ENCODE assay signal across 27 cellular contexts in genomic region chr2:236210536-236210935, GRCh38. TPM values are rescaled to one million over a fixed set of nuclear protein-coding genes. Genes with fewer than 3 reads are reported as not detected.
"Had no signal": no experiment of that assay in that cellular context is flagged by ENCODE, and none has a peak within 500 bp of the region (broad histone marks: within the 10 kb centered on the region; RNA-seq: fewer than 3 reads in every experiment).

No MANE protein-coding gene starts in this region.

- ATAC-seq: activated CD4-positive, CD25-positive, alpha-beta regulatory T cell treated with anti-CD3 and anti-CD28 coated beads, Interleukin-2, amount 50 U/mL, for 24 hours; activated T-cell treated with anti-CD3 and anti-CD28 coated beads, Interleukin-2, amount 50 U/mL, for 72 hours; gastroesophageal sphincter; left lung; naive thymus-derived CD4-positive, alpha-beta T cell; stimulated activated naive B cell treated with anti-CD40 and anti-IgM and Interleukin-4, amounts not matched to agents 10 μg/mL and 1 μg/mL and 100 μg/mL, for 72 hours had no signal

- H3K4me3 ChIP-seq: colonic mucosa, dorsolateral prefrontal cortex, esophagus squamous epithelium, gastroesophageal sphincter, left lung, lung, testis had no signal

- H3K27me3 ChIP-seq: testis had no signal

- H3K4me1 Mint-ChIP-seq: activated CD4-positive, alpha-beta memory T cell treated with anti-CD3 and anti-CD28 coated beads, Interleukin-2, amount 10 ng/mL, durations not matched to agents 7 days and 5 days; activated CD4-positive, alpha-beta T cell treated with anti-CD3 and anti-CD28 coated beads, Interleukin-2, amount 10 ng/mL, durations not matched to agents 24 days and 14 days; activated naive CD8-positive, alpha-beta T cell treated with anti-CD3 and anti-CD28 coated beads, Interleukin-2, amount 10 ng/mL, durations not matched to agents 7 days and 5 days; naive thymus-derived CD4-positive, alpha-beta T cell; stimulated activated naive B cell treated with anti-CD40 and anti-IgM and Interleukin-4, amounts not matched to agents 10 μg/mL and 1 μg/mL and 100 μg/mL, for 72 hours had no signal

- H3K27ac Mint-ChIP-seq: activated CD4-positive, alpha-beta memory T cell treated with anti-CD3 and anti-CD28 coated beads, Interleukin-2, amount 10 ng/mL, durations not matched to agents 7 days and 5 days; activated CD4-positive, alpha-beta T cell treated with anti-CD3 and anti-CD28 coated beads, Interleukin-2, amount 10 ng/mL, durations not matched to agents 24 days and 14 days; activated naive CD8-positive, alpha-beta T cell treated with anti-CD3 and anti-CD28 coated beads, Interleukin-2, amount 10 ng/mL, durations not matched to agents 7 days and 5 days; activated T-cell treated with anti-CD3 and anti-CD28 coated beads, Interleukin-2, amount 50 U/mL, for 72 hours; naive thymus-derived CD4-positive, alpha-beta T cell; stimulated activated naive B cell treated with anti-CD40 and anti-IgM and Interleukin-4, amounts not matched to agents 10 μg/mL and 1 μg/mL and 100 μg/mL, for 72 hours had no signal

- H3K4me3 Mint-ChIP-seq: activated CD4-positive, alpha-beta memory T cell treated with anti-CD3 and anti-CD28 coated beads, Interleukin-2, amount 10 ng/mL, durations not matched to agents 7 days and 5 days; activated CD4-positive, alpha-beta T cell treated with anti-CD3 and anti-CD28 coated beads, Interleukin-2, amount 10 ng/mL, durations not matched to agents 24 days and 14 days; activated naive CD4-positive, alpha-beta T cell treated with anti-CD3 and anti-CD28 coated beads for 36 hours; activated naive CD8-positive, alpha-beta T cell treated with anti-CD3 and anti-CD28 coated beads, Interleukin-2, amount 10 ng/mL, durations not matched to agents 7 days and 5 days; activated T-cell treated with anti-CD3 and anti-CD28 coated beads, Interleukin-2, amount 50 U/mL, for 72 hours; naive thymus-derived CD4-positive, alpha-beta T cell; neural crest cell; stimulated activated naive B cell treated with anti-CD40 and anti-IgM and Interleukin-4, amounts not matched to agents 10 μg/mL and 1 μg/mL and 100 μg/mL, for 72 hours had no signal

- H3K27ac ChIP-seq: colonic mucosa, dorsolateral prefrontal cortex, esophagus squamous epithelium, gastroesophageal sphincter, left lung, testis, VCaP had no signal

- H3K9me3 ChIP-seq: colonic mucosa, testis had no signal

- H3K36me3 Mint-ChIP-seq: activated naive CD8-positive, alpha-beta T cell treated with anti-CD3 and anti-CD28 coated beads, Interleukin-2, amount 10 ng/mL, durations not matched to agents 7 days and 5 days had no signal

- H3K27me3 Mint-ChIP-seq: activated CD4-positive, alpha-beta memory T cell treated with anti-CD3 and anti-CD28 coated beads, Interleukin-2, amount 10 ng/mL, durations not matched to agents 7 days and 5 days had no signal

- DNase-seq: activated CD4-positive, alpha-beta memory T cell treated with anti-CD3 and anti-CD28 coated beads, Interleukin-2, amount 10 ng/mL, durations not matched to agents 7 days and 5 days; activated CD4-positive, alpha-beta T cell treated with anti-CD3 and anti-CD28 coated beads, Interleukin-2, amount 10 ng/mL, durations not matched to agents 24 days and 14 days; activated effector memory CD4-positive, alpha-beta T cell treated with Interleukin-2 at 50 U/mL for 16 hours; activated naive CD4-positive, alpha-beta T cell treated with anti-CD3 and anti-CD28 coated beads for 36 hours; activated naive CD8-positive, alpha-beta T cell treated with anti-CD3 and anti-CD28 coated beads, Interleukin-2, amount 10 ng/mL, durations not matched to agents 7 days and 5 days; activated T-cell treated with anti-CD3 and anti-CD28 coated beads, Interleukin-2, amount 50 U/mL, for 72 hours; amygdala; colonic mucosa; dorsolateral prefrontal cortex; esophagus squamous epithelium; left lung; naive thymus-derived CD4-positive, alpha-beta T cell; stimulated activated CD4-positive, alpha-beta T cell treated with anti-CD3 and anti-CD28 coated beads, Interleukin-2, amount 100 ng/mL, for 48 hours; stimulated activated CD8-positive, alpha-beta memory T cell treated with anti-CD3 and anti-CD28 coated beads, Interleukin-4, amount 100 ng/mL, for 48 hours; stimulated activated naive B cell treated with anti-CD40 and anti-IgM and Interleukin-4, amounts not matched to agents 10 μg/mL and 1 μg/mL and 100 μg/mL, for 72 hours; testis; trophoblast cell had no signal

- H3K4me1 ChIP-seq: colonic mucosa, esophagus squamous epithelium, gastroesophageal sphincter, left lung, testis had no signal

- H3K36me3 ChIP-seq: colonic mucosa, esophagus squamous epithelium, gastroesophageal sphincter, left lung had no signal

- H3K9me3 Mint-ChIP-seq: activated CD4-positive, alpha-beta memory T cell treated with anti-CD3 and anti-CD28 coated beads, Interleukin-2, amount 10 ng/mL, durations not matched to agents 7 days and 5 days; activated CD4-positive, alpha-beta T cell treated with anti-CD3 and anti-CD28 coated beads, Interleukin-2, amount 10 ng/mL, durations not matched to agents 24 days and 14 days; neural crest cell had no signal

RNA-seq across cellular contexts. Expression of gene GBX2, which starts 42.4 kb away (rescaled TPM):
- total RNA-seq: activated CD4-positive, alpha-beta memory T cell treated with anti-CD3 and anti-CD28 coated beads, Interleukin-2, amount 10 ng/mL, durations not matched to agents 7 days and 5 days; activated CD4-positive, alpha-beta T cell treated with anti-CD3 and anti-CD28 coated beads, Interleukin-2, amount 10 ng/mL, durations not matched to agents 24 days and 14 days; activated naive CD4-positive, alpha-beta T cell treated with anti-CD3 and anti-CD28 coated beads for 36 hours; activated naive CD8-positive, alpha-beta T cell treated with anti-CD3 and anti-CD28 coated beads, Interleukin-2, amount 10 ng/mL, durations not matched to agents 7 days and 5 days; activated T-cell treated with anti-CD3 and anti-CD28 coated beads, Interleukin-2, amount 50 U/mL, for 72 hours; bronchial epithelial cell; colonic mucosa; esophagus squamous epithelium; gastroesophageal sphincter; left lung; lung; naive thymus-derived CD4-positive, alpha-beta T cell; omental fat pad; progenitor cell of endocrine pancreas; T-helper 2 cell treated with Interferon-gamma antibody and Interleukin-4, amounts not matched to agents 100 ng/mL and 5 ng/mL, for 36 hours had no signal
- polyA plus RNA-seq: naive thymus-derived CD4-positive, alpha-beta T cell had no signal

RNA-seq across cellular contexts. Expression of gene ASB18, which starts 53.7 kb away (rescaled TPM):
- total RNA-seq: activated CD4-positive, alpha-beta memory T cell treated with anti-CD3 and anti-CD28 coated beads, Interleukin-2, amount 10 ng/mL, durations not matched to agents 7 days and 5 days; activated CD4-positive, alpha-beta T cell treated with anti-CD3 and anti-CD28 coated beads, Interleukin-2, amount 10 ng/mL, durations not matched to agents 24 days and 14 days; activated naive CD4-positive, alpha-beta T cell treated with anti-CD3 and anti-CD28 coated beads for 36 hours; activated naive CD8-positive, alpha-beta T cell treated with anti-CD3 and anti-CD28 coated beads, Interleukin-2, amount 10 ng/mL, durations not matched to agents 7 days and 5 days; activated T-cell treated with anti-CD3 and anti-CD28 coated beads, Interleukin-2, amount 50 U/mL, for 72 hours; bronchial epithelial cell; colonic mucosa; esophagus squamous epithelium; gastroesophageal sphincter; left lung; lung; naive thymus-derived CD4-positive, alpha-beta T cell; neural crest cell; omental fat pad; progenitor cell of endocrine pancreas; T-helper 2 cell treated with Interferon-gamma antibody and Interleukin-4, amounts not matched to agents 100 ng/mL and 5 ng/mL, for 36 hours had no signal
- polyA plus RNA-seq: keratinocyte; lung; naive thymus-derived CD4-positive, alpha-beta T cell had no signal
